24 cellular contexts compared by ENCODE assay signal in genomic region chr20:32350421-32350820, GRCh38.
"Had no signal": no experiment of that assay in that cellular context is flagged by ENCODE, and none has a peak within 500 bp of the region (broad histone marks: within the 10 kb centered on the region; RNA-seq: fewer than 3 reads in every experiment).

No MANE protein-coding gene starts in this region.

- H3K36me3 Mint-ChIP-seq: natural killer cell had no signal

- H3K4me3 Mint-ChIP-seq: activated CD8-positive, alpha-beta T cell treated with anti-CD3 and anti-CD28 coated beads for 36 hours; activated T-cell treated with anti-CD3 and anti-CD28 coated beads, Interleukin-2, amount 50 U/mL, for 4 hours; activated T-helper 17 cell treated with anti-CD3 and anti-CD28 coated beads, Interleukin-2, amount 50 U/mL, for 72 hours; natural killer cell; stimulated activated effector memory CD8-positive, alpha-beta T cell treated with anti-CD3 and anti-CD28 coated beads, Interleukin-12 subunit alpha, Interleukin-12 subunit beta, amount 100 ng/mL, for 72 hours; stimulated activated naive CD8-positive, alpha-beta T cell treated with anti-CD3 and anti-CD28 coated beads, Interleukin-15, amount 100 ng/mL, for 72 hours had no signal

- H3K27me3 Mint-ChIP-seq: activated CD8-positive, alpha-beta T cell treated with anti-CD3 and anti-CD28 coated beads for 36 hours; activated T-helper 17 cell treated with anti-CD3 and anti-CD28 coated beads, Interleukin-2, amount 50 U/mL, for 72 hours; stimulated activated naive CD8-positive, alpha-beta T cell treated with anti-CD3 and anti-CD28 coated beads, Interleukin-15, amount 100 ng/mL, for 72 hours had no signal

- H3K27ac ChIP-seq: left lung, lower lobe of right lung, sigmoid colon, upper lobe of right lung had no signal

- H3K27ac Mint-ChIP-seq: activated CD8-positive, alpha-beta T cell treated with anti-CD3 and anti-CD28 coated beads for 36 hours; activated T-helper 17 cell treated with anti-CD3 and anti-CD28 coated beads, Interleukin-2, amount 50 U/mL, for 72 hours; natural killer cell; stimulated activated effector memory CD8-positive, alpha-beta T cell treated with anti-CD3 and anti-CD28 coated beads, Interleukin-12 subunit alpha, Interleukin-12 subunit beta, amount 100 ng/mL, for 72 hours; stimulated activated naive CD8-positive, alpha-beta T cell treated with anti-CD3 and anti-CD28 coated beads, Interleukin-15, amount 100 ng/mL, for 72 hours had no signal

- H3K4me1 Mint-ChIP-seq: natural killer cell had no signal

- H3K4me1 ChIP-seq: left lung, lower lobe of right lung, upper lobe of right lung had no signal

- H3K9me3 Mint-ChIP-seq: activated CD8-positive, alpha-beta T cell treated with anti-CD3 and anti-CD28 coated beads for 36 hours; activated T-cell treated with anti-CD3 and anti-CD28 coated beads, Interleukin-2, amount 50 U/mL, for 4 hours; activated T-helper 17 cell treated with anti-CD3 and anti-CD28 coated beads, Interleukin-2, amount 50 U/mL, for 72 hours; natural killer cell; stimulated activated effector memory CD8-positive, alpha-beta T cell treated with anti-CD3 and anti-CD28 coated beads, Interleukin-12 subunit alpha, Interleukin-12 subunit beta, amount 100 ng/mL, for 72 hours; stimulated activated naive CD8-positive, alpha-beta T cell treated with anti-CD3 and anti-CD28 coated beads, Interleukin-15, amount 100 ng/mL, for 72 hours had no signal

- H3K27me3 ChIP-seq: left lung, sigmoid colon, upper lobe of right lung had no signal

- H3K4me3 ChIP-seq: left lung, lower lobe of right lung, sigmoid colon, upper lobe of right lung had no signal

- FAIRE-seq: frontal cortex, small intestine had no signal

- ATAC-seq: activated CD8-positive, alpha-beta T cell treated with anti-CD3 and anti-CD28 coated beads for 36 hours; activated T-cell treated with anti-CD3 and anti-CD28 coated beads, Interleukin-2, amount 50 U/mL, for 4 hours; activated T-helper 17 cell treated with anti-CD3 and anti-CD28 coated beads, Interleukin-2, amount 50 U/mL, for 72 hours; left lung; lower lobe of right lung; natural killer cell; stimulated activated effector memory CD8-positive, alpha-beta T cell treated with anti-CD3 and anti-CD28 coated beads, Interleukin-12 subunit alpha, Interleukin-12 subunit beta, amount 100 ng/mL, for 72 hours; stimulated activated naive CD8-positive, alpha-beta T cell treated with anti-CD3 and anti-CD28 coated beads, Interleukin-15, amount 100 ng/mL, for 72 hours; upper lobe of right lung had no signal

- DNase-seq: activated CD4-positive, alpha-beta T cell treated with anti-CD3 and anti-CD28 coated beads, Interleukin-2, amount 50 U/mL, for 1 hour; activated CD8-positive, alpha-beta T cell treated with anti-CD3 and anti-CD28 coated beads for 36 hours; activated gamma-delta T cell treated with Interleukin-2 at 50 U/mL for 16 hours; activated naive CD4-positive, alpha-beta T cell treated with anti-CD3 and anti-CD28 coated beads, Interleukin-2, amount 50 U/mL, for 16 hours; activated T-cell treated with anti-CD3 and anti-CD28 coated beads, Interleukin-2, amount 50 U/mL, for 4 hours; amygdala; central memory CD4-positive, alpha-beta T cell; effector memory CD4-positive, alpha-beta T cell; kidney glomerular epithelial cell; left lung; lower lobe of right lung; mesendoderm; natural killer cell; posterior cingulate gyrus; sigmoid colon; small intestine; stimulated activated CD4-positive, alpha-beta T cell treated with anti-CD3 and anti-CD28 coated beads, Interleukin-4, amount 100 ng/mL, for 24 hours; stimulated activated naive CD8-positive, alpha-beta T cell treated with anti-CD3 and anti-CD28 coated beads, Interleukin-15, amount 100 ng/mL, for 72 hours; substantia nigra; T-helper 2 cell; upper lobe of right lung had no signal

- H3K9me3 ChIP-seq: left lung, lower lobe of right lung, sigmoid colon, upper lobe of right lung had no signal

- H3K36me3 ChIP-seq: left lung, lower lobe of right lung, sigmoid colon, upper lobe of right lung had no signal
